1 cellular context compared by ENCODE assay signal in the genomic region with DNA sequence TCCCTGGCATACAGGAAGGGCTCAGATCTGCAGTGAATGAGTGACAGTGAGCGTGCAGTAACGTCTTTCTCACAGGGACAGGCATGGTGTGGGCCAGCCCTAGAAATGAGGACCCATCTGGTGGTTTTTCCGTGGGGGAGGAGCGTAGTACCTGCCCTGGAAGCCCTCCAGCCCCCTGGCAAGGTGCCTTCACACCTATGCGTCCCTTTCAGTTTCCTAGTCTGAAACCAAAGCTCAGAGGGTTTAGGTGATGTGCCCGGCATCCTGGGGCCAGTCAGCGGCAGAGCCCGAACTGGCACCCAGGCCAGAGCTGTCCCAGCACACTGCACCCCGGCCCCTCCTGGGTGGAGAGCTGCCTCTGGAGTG.
TF ChIP-seq lines count a peak whose summit lies in the region.

No MANE protein-coding gene starts in this region.

TF ChIP-seq in SK-N-SH, 30 proteins besides CTCF, POLR2A, EP300 and RAD21 (continued from another document):
- TF ChIP-seq, protein P1, sequence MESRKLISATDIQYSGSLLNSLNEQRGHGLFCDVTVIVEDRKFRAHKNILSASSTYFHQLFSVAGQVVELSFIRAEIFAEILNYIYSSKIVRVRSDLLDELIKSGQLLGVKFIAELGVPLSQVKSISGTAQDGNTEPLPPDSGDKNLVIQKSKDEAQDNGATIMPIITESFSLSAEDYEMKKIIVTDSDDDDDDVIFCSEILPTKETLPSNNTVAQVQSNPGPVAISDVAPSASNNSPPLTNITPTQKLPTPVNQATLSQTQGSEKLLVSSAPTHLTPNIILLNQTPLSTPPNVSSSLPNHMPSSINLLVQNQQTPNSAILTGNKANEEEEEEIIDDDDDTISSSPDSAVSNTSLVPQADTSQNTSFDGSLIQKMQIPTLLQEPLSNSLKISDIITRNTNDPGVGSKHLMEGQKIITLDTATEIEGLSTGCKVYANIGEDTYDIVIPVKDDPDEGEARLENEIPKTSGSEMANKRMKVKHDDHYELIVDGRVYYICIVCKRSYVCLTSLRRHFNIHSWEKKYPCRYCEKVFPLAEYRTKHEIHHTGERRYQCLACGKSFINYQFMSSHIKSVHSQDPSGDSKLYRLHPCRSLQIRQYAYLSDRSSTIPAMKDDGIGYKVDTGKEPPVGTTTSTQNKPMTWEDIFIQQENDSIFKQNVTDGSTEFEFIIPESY (IDR thresholded peaks at IDR 0.05; ENCODE audit: borderline replicate concordance, low read depth) = no peak
- TF ChIP-seq RXRA (IDR thresholded peaks at IDR 0.05; ENCODE audit: borderline replicate concordance, low read depth) (no peak), JUND (IDR thresholded peaks at IDR 0.05) (no peak), FOXM1 (IDR thresholded peaks at IDR 0.05; ENCODE audit: low read depth) (no peak), FOSL2 (IDR thresholded peaks at IDR 0.05; ENCODE audit: borderline replicate concordance, low read depth) (no peak), MEF2A (IDR thresholded peaks at IDR 0.05; ENCODE audit: borderline replicate concordance, low read depth) (no peak), EZH2phosphoT487 (IDR thresholded peaks at IDR 0.05; ENCODE audit: borderline replicate concordance, low read depth) (no peak)
